Comparison of ENCODE assay signal across 9 cellular contexts in the genomic region with DNA sequence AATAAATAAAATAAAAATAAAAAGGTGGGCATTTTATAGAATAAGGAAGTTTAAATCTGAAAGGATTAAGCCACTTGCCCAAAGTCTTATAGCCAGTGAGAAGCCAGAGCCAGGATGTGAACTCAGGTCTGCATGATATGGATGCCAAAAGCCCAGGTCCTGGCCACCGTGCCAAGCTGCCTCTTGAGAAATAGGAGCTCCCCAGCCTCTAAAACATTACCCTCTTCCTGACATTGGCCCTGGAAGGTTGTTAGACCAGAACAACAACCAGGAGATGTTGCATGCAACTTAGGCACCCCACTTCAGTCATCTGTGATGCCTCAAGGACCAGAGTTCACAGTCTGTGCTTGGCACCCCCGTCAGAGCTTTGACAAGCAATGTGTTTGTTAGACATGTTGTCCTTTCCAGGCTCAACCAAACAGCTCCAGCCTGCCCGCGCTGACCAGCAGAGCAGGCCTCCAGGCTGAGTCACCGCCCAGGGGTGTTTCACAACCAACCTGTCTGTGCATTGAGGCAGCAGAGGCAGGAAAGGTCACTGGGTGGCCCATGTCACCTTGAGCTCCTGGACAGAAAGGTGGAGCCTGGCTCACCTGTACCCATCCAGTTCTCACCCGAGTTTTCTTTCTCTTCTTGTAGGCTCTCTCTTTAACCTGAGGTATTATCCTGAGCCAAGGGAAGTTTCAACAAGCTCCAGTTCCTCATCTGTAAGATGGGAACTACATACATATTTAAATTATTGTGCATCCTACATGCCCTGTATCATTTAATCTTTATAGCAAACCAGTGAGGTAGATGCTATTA. TPM values are rescaled to one million over a fixed set of nuclear protein-coding genes. Genes with fewer than 3 reads are reported as not detected.
DNase-seq lines count a peak whose midpoint lies in the region; ATAC-seq and TF ChIP-seq lines count a peak whose summit lies in the region.
"Had no signal": no experiment of that assay in that cellular context is flagged by ENCODE, and none has a peak within 500 bp of the region (broad histone marks: within the 10 kb centered on the region; RNA-seq: fewer than 3 reads in every experiment).

No MANE protein-coding gene starts in this region.

- no peaks in the 10 kb centered on the region for H3K36me3 ChIP-seq in body of pancreas (replicated peaks in 1 of 2; ENCODE audit: insufficient read depth in 1 of 2, low read depth in 2 of 2)

- TF ChIP-seq CTCF in body of pancreas (IDR thresholded peaks at IDR 0.05), result peak in 1 of 7 experiments; percentile 7

- H3K27me3 Mint-ChIP-seq in activated naive CD4-positive, alpha-beta T cell treated with anti-CD3 and anti-CD28 coated beads, Interleukin-2, amount 50 U/mL, for 24 hours, result no peaks in the 10 kb centered on the region
- peaks cover 4 to 5% of the 10 kb centered on the region in 2 donors for H3K27me3 Mint-ChIP-seq in stimulated activated naive B cell treated with anti-CD40 and anti-IgM and Interleukin-4, amounts not matched to agents 10 μg/mL and 1 μg/mL and 100 μg/mL, for 72 hours
- no peaks in the 10 kb centered on the region for H3K27me3 Mint-ChIP-seq in activated CD4-positive, alpha-beta T cell treated with anti-CD3 and anti-CD28 coated beads, Interleukin-2, amount 10 ng/mL, durations not matched to agents 24 days and 14 days
- no peaks in the 10 kb centered on the region for H3K27me3 Mint-ChIP-seq in T-helper 17 cell
- H3K27me3 Mint-ChIP-seq: activated naive CD8-positive, alpha-beta T cell treated with anti-CD3 and anti-CD28 coated beads, Interleukin-2, amount 50 U/mL, for 24 hours had no signal

- no peaks in the 10 kb centered on the region for H3K9me3 ChIP-seq in body of pancreas
- H3K9me3 ChIP-seq in T-helper 17 cell (ENCODE audit: control insufficient read depth, low read length, poor library complexity, severe bottlenecking), result no peaks in the 10 kb centered on the region

- ATAC-seq in body of pancreas (peak; percentile 89), T-helper 17 cell (no peak)
- no peak for ATAC-seq in stimulated activated naive B cell treated with anti-CD40 and anti-IgM and Interleukin-4, amounts not matched to agents 10 μg/mL and 1 μg/mL and 100 μg/mL, for 72 hours (replicated peaks)
- ATAC-seq: activated naive CD8-positive, alpha-beta T cell treated with anti-CD3 and anti-CD28 coated beads, Interleukin-2, amount 50 U/mL, for 24 hours had no signal

- H3K27ac Mint-ChIP-seq in activated naive CD4-positive, alpha-beta T cell treated with anti-CD3 and anti-CD28 coated beads, Interleukin-2, amount 50 U/mL, for 24 hours, result peak overlapping the region; percentile 70
- H3K27ac Mint-ChIP-seq in stimulated activated naive B cell treated with anti-CD40 and anti-IgM and Interleukin-4, amounts not matched to agents 10 μg/mL and 1 μg/mL and 100 μg/mL, for 72 hours, result no peak overlapping the region
- H3K27ac Mint-ChIP-seq in activated CD4-positive, alpha-beta T cell treated with anti-CD3 and anti-CD28 coated beads, Interleukin-2, amount 10 ng/mL, durations not matched to agents 24 days and 14 days, result no peak overlapping the region
- H3K27ac Mint-ChIP-seq in T-helper 17 cell, result no peak overlapping the region
- H3K27ac Mint-ChIP-seq: activated naive CD8-positive, alpha-beta T cell treated with anti-CD3 and anti-CD28 coated beads, Interleukin-2, amount 50 U/mL, for 24 hours had no signal

- 12 to 27% methylated on average over 3 to 6 of the region's 6 CpGs for WGBS in body of pancreas, 2 donors

- no peak overlapping the region for H3K4me3 Mint-ChIP-seq in activated naive CD4-positive, alpha-beta T cell treated with anti-CD3 and anti-CD28 coated beads, Interleukin-2, amount 50 U/mL, for 24 hours
- H3K4me3 Mint-ChIP-seq in stimulated activated naive B cell treated with anti-CD40 and anti-IgM and Interleukin-4, amounts not matched to agents 10 μg/mL and 1 μg/mL and 100 μg/mL, for 72 hours, result no peak overlapping the region
- H3K4me3 Mint-ChIP-seq in activated CD4-positive, alpha-beta T cell treated with anti-CD3 and anti-CD28 coated beads, Interleukin-2, amount 10 ng/mL, durations not matched to agents 24 days and 14 days, result no peak overlapping the region
- H3K4me3 Mint-ChIP-seq in T-helper 17 cell, result no peak overlapping the region
- H3K4me3 Mint-ChIP-seq: activated naive CD8-positive, alpha-beta T cell treated with anti-CD3 and anti-CD28 coated beads, Interleukin-2, amount 50 U/mL, for 24 hours had no signal

- peak in 1 of 3 donors; percentile 24 for TF ChIP-seq POLR2A in body of pancreas (IDR thresholded peaks at IDR 0.05)

- no peak overlapping the region for H3K4me3 ChIP-seq in body of pancreas

- H3K4me1 ChIP-seq in body of pancreas, result peaks cover 30% of the 10 kb centered on the region

- intact Hi-C loops in body of pancreas (cut with DNase I), result no loop called here
- intact Hi-C loops in activated CD4-positive, alpha-beta T cell treated with anti-CD3 and anti-CD28 coated beads, Interleukin-2, amount 10 ng/mL, durations not matched to agents 24 days and 14 days (cut with micrococcal nuclease), result no loop called here

- H3K27me3 ChIP-seq in body of pancreas, result no peaks in the 10 kb centered on the region

- no peaks in the 10 kb centered on the region for H3K4me1 Mint-ChIP-seq in activated naive CD4-positive, alpha-beta T cell treated with anti-CD3 and anti-CD28 coated beads, Interleukin-2, amount 50 U/mL, for 24 hours
- no peaks in the 10 kb centered on the region for H3K4me1 Mint-ChIP-seq in stimulated activated naive B cell treated with anti-CD40 and anti-IgM and Interleukin-4, amounts not matched to agents 10 μg/mL and 1 μg/mL and 100 μg/mL, for 72 hours
- no peaks in the 10 kb centered on the region for H3K4me1 Mint-ChIP-seq in activated CD4-positive, alpha-beta T cell treated with anti-CD3 and anti-CD28 coated beads, Interleukin-2, amount 10 ng/mL, durations not matched to agents 24 days and 14 days
- no peaks in the 10 kb centered on the region for H3K4me1 Mint-ChIP-seq in T-helper 17 cell
- H3K4me1 Mint-ChIP-seq: activated naive CD8-positive, alpha-beta T cell treated with anti-CD3 and anti-CD28 coated beads, Interleukin-2, amount 50 U/mL, for 24 hours had no signal

- H3K9me3 Mint-ChIP-seq in activated naive CD4-positive, alpha-beta T cell treated with anti-CD3 and anti-CD28 coated beads, Interleukin-2, amount 50 U/mL, for 24 hours, result no peaks in the 10 kb centered on the region
- H3K9me3 Mint-ChIP-seq in stimulated activated naive B cell treated with anti-CD40 and anti-IgM and Interleukin-4, amounts not matched to agents 10 μg/mL and 1 μg/mL and 100 μg/mL, for 72 hours, result no peaks in the 10 kb centered on the region
- no peaks in the 10 kb centered on the region for H3K9me3 Mint-ChIP-seq in activated CD4-positive, alpha-beta T cell treated with anti-CD3 and anti-CD28 coated beads, Interleukin-2, amount 10 ng/mL, durations not matched to agents 24 days and 14 days
- H3K9me3 Mint-ChIP-seq: activated naive CD8-positive, alpha-beta T cell treated with anti-CD3 and anti-CD28 coated beads, Interleukin-2, amount 50 U/mL, for 24 hours had no signal

- H3K36me3 Mint-ChIP-seq in activated naive CD4-positive, alpha-beta T cell treated with anti-CD3 and anti-CD28 coated beads, Interleukin-2, amount 50 U/mL, for 24 hours, result no peaks in the 10 kb centered on the region
- H3K36me3 Mint-ChIP-seq in stimulated activated naive B cell treated with anti-CD40 and anti-IgM and Interleukin-4, amounts not matched to agents 10 μg/mL and 1 μg/mL and 100 μg/mL, for 72 hours, result no peaks in the 10 kb centered on the region
- H3K36me3 Mint-ChIP-seq in activated CD4-positive, alpha-beta T cell treated with anti-CD3 and anti-CD28 coated beads, Interleukin-2, amount 10 ng/mL, durations not matched to agents 24 days and 14 days (ENCODE audit: low read depth), result no peaks in the 10 kb centered on the region
- no peaks in the 10 kb centered on the region for H3K36me3 Mint-ChIP-seq in T-helper 17 cell (ENCODE audit: low read depth)

- no peak for DNase-seq in activated naive CD4-positive, alpha-beta T cell (lab: John Stamatoyannopoulos, UW)
- DNase-seq in body of pancreas (peak; percentile 80 to 93 (median 90)), kidney tubule cell (ENCODE audit: low spot score) (peak; percentile 85), cortex of kidney (lab: John Stamatoyannopoulos, UW) (no peak), T-helper 17 cell (no peak)
- DNase-seq in stimulated activated naive B cell treated with anti-CD40 and anti-IgM and Interleukin-4, amounts not matched to agents 10 μg/mL and 1 μg/mL and 100 μg/mL, for 72 hours, result no peak
- no peak for DNase-seq in activated CD4-positive, alpha-beta T cell treated with anti-CD3 and anti-CD28 coated beads, Interleukin-2, amount 10 ng/mL, durations not matched to agents 24 days and 14 days
- DNase-seq: activated naive CD8-positive, alpha-beta T cell treated with anti-CD3 and anti-CD28 coated beads, Interleukin-2, amount 50 U/mL, for 24 hours had no signal

- peak overlapping the region; percentile 72 to 87 (median 84) for H3K27ac ChIP-seq in body of pancreas

RNA-seq across cellular contexts. Expression of gene MED18, which starts 14.9 kb away (rescaled TPM):
- total RNA-seq in body of pancreas (10 to 100 TPM in 1 of 2 donors, 1 to 10 TPM in 1; 7.3 to 10.5 TPM), T-helper 17 cell (1 to 10 TPM; 4.6 to 4.7 TPM)
- total RNA-seq in activated CD4-positive, alpha-beta T cell treated with anti-CD3 and anti-CD28 coated beads, Interleukin-2, amount 10 ng/mL, durations not matched to agents 24 days and 14 days, result 20.8 and 23.2 TPM in 2 replicates

RNA-seq across cellular contexts. Expression of gene SESN2, which starts 54.6 kb away (rescaled TPM):
- total RNA-seq in body of pancreas, result 10 to 100 TPM in 1 of 2 donors, 1 to 10 TPM in 1; 8.2 to 12.5 TPM
- 14.1 and 14.8 TPM in 2 replicates for total RNA-seq in activated CD4-positive, alpha-beta T cell treated with anti-CD3 and anti-CD28 coated beads, Interleukin-2, amount 10 ng/mL, durations not matched to agents 24 days and 14 days
- total RNA-seq in T-helper 17 cell, result 10 to 100 TPM; 16.6 to 35.3 TPM

RNA-seq across cellular contexts. Expression of gene PHACTR4, which starts 55.6 kb away (rescaled TPM):
- total RNA-seq in body of pancreas (10 to 100 TPM; 14.5 to 32.6 TPM), T-helper 17 cell (10 to 100 TPM; 20.9 to 23.9 TPM)
- 29.6 and 30.5 TPM in 2 replicates for total RNA-seq in activated CD4-positive, alpha-beta T cell treated with anti-CD3 and anti-CD28 coated beads, Interleukin-2, amount 10 ng/mL, durations not matched to agents 24 days and 14 days

Comparison
In these comparisons a context has a peak if more than half of its experiments do, and no peak if none do; other contexts are left out.
1. DNase-seq: peak in body of pancreas (4 of 4) and kidney tubule cell (single experiment); none in activated naive CD4-positive, alpha-beta T cell (0 of 4), cortex of kidney (single experiment), stimulated activated naive B cell treated with anti-CD40 and anti-IgM and Interleukin-4, amounts not matched to agents 10 μg/mL and 1 μg/mL and 100 μg/mL, for 72 hours (single experiment), activated CD4-positive, alpha-beta T cell treated with anti-CD3 and anti-CD28 coated beads, Interleukin-2, amount 10 ng/mL, durations not matched to agents 24 days and 14 days (single experiment) and T-helper 17 cell (0 of 3).